ENCODE assay signal across 28 cellular contexts in the genomic region with DNA sequence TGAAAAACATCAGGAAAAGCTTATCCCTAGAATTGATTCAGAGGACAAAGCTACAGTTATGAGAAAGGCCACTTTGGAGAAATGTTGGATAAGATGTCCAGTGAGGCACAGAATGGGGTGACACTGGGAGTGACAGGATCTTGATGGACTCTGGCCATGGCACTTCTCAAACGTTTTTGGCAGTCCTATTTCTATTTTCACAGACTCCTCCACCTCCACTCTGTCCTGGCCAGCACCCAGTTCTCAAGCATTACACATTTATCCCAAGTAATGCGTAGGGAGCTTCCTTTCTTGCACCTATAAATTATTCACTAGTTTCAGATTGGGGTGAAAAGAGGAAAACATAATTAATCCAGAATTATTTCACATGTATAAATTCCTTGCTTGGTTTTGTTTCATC.
"Had no signal": no experiment of that assay in that cellular context is flagged by ENCODE, and none has a peak within 500 bp of the region (broad histone marks: within the 10 kb centered on the region; RNA-seq: fewer than 3 reads in every experiment).

No MANE protein-coding gene starts in this region.

- ATAC-seq: activated naive CD4-positive, alpha-beta T cell treated with anti-CD3 and anti-CD28 coated beads, Interleukin-2, amount 50 U/mL, for 72 hours; activated naive CD8-positive, alpha-beta T cell treated with anti-CD3 and anti-CD28 coated beads, Interleukin-2, amount 50 U/mL, for 24 hours; activated T-cell treated with anti-CD3 and anti-CD28 coated beads, Interleukin-2, amount 50 U/mL, for 4 hours; activated T-cell treated with anti-CD3 and anti-CD28 coated beads, Interleukin-2, amount 50 U/mL, for 72 hours; activated T-helper 17 cell treated with anti-CD3 and anti-CD28 coated beads, Interleukin-2, amount 50 U/mL, for 72 hours; body of pancreas had no signal

- DNase-seq: activated effector memory CD4-positive, alpha-beta T cell treated with anti-CD3 and anti-CD28 coated beads, Interleukin-2, amount 50 U/mL, for 16 hours; activated effector memory CD4-positive, alpha-beta T cell treated with Interleukin-2 at 50 U/mL for 16 hours; activated gamma-delta T cell; activated gamma-delta T cell treated with Interleukin-2 at 50 U/mL for 16 hours; activated naive CD4-positive, alpha-beta T cell; activated naive CD4-positive, alpha-beta T cell treated with anti-CD3 and anti-CD28 coated beads for 36 hours; activated naive CD4-positive, alpha-beta T cell treated with anti-CD3 and anti-CD28 coated beads, Interleukin-2, amount 10 ng/mL, durations not matched to agents 7 days and 5 days; activated naive CD4-positive, alpha-beta T cell treated with anti-CD3 and anti-CD28 coated beads, Interleukin-2, amount 50 U/mL, for 16 hours; activated naive CD4-positive, alpha-beta T cell treated with Interleukin-2 at 50 U/mL for 16 hours; activated naive CD8-positive, alpha-beta T cell treated with anti-CD3 and anti-CD28 coated beads for 36 hours; activated naive CD8-positive, alpha-beta T cell treated with anti-CD3 and anti-CD28 coated beads, Interleukin-2, amount 10 ng/mL, durations not matched to agents 7 days and 5 days; activated naive CD8-positive, alpha-beta T cell treated with anti-CD3 and anti-CD28 coated beads, Interleukin-2, amount 50 U/mL, for 24 hours; activated T-cell treated with anti-CD3 and anti-CD28 coated beads, Interleukin-2, amount 50 U/mL, for 1 hour; activated T-cell treated with anti-CD3 and anti-CD28 coated beads, Interleukin-2, amount 50 U/mL, for 24 hours; activated T-cell treated with anti-CD3 and anti-CD28 coated beads, Interleukin-2, amount 50 U/mL, for 4 hours; activated T-cell treated with anti-CD3 and anti-CD28 coated beads, Interleukin-2, amount 50 U/mL, for 48 hours; activated T-cell treated with anti-CD3 and anti-CD28 coated beads, Interleukin-2, amount 50 U/mL, for 72 hours; adrenal gland; amniotic stem cell; amygdala; aorta; body of pancreas; brain microvascular endothelial cell; caudate nucleus; central memory CD4-positive, alpha-beta T cell; cerebellar nuclear complex had no signal
